15 cellular contexts compared by ENCODE assay signal in the genomic region with DNA sequence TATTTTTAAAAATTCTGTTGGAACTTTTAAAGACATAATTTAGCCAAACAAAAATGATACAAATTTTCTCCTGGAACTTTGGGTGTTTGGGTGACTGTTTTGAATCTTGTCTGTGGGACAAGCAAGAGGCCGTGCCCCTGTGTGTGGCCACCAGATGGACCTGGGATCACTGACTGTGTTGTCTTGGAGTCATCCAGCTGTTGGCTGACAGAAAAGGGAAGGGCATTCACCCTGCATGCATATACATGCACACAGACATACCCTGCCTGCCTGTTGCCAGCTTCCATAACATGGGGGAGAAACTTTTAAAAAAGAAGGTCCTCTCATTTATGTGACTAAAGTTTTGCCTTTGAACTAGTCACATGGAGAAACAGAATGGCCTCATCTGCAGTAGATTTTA.
DNase-seq lines count a peak whose midpoint lies in the region; ATAC-seq and TF ChIP-seq lines count a peak whose summit lies in the region.
"Had no signal": no experiment of that assay in that cellular context is flagged by ENCODE, and none has a peak within 500 bp of the region (broad histone marks: within the 10 kb centered on the region; RNA-seq: fewer than 3 reads in every experiment).

No MANE protein-coding gene starts in this region.

- TF ChIP-seq CTCF in GM12865 (IDR thresholded peaks at IDR 0.05; ENCODE audit: insufficient read depth, low read depth, low read length, missing control alignments): no peak

- H3K36me3 ChIP-seq in adipocyte (ENCODE audit: control insufficient read depth, insufficient read depth, low read length, severe bottlenecking): no peaks in the 10 kb centered on the region
- H3K36me3 ChIP-seq: breast epithelium had no signal

- H3K4me1 ChIP-seq in adipocyte (ENCODE audit: control insufficient read depth, insufficient read depth, low read length): peaks cover 17% of the 10 kb centered on the region
- H3K4me1 ChIP-seq: breast epithelium, parathyroid adenoma had no signal

- no peak overlapping the region for H3K4me3 ChIP-seq in GM12865 (ENCODE audit: low read depth, low read length)
- H3K4me3 ChIP-seq in adipocyte (ENCODE audit: low read length): no peak overlapping the region
- H3K4me3 ChIP-seq: breast epithelium had no signal

- in situ Hi-C loops in G401 (cut with HindIII; ENCODE audit: low sequenced_read_pairs): no loop called here

- H3K9me3 ChIP-seq in adipocyte (ENCODE audit: control insufficient read depth, low read length): no peaks in the 10 kb centered on the region
- H3K9me3 ChIP-seq: breast epithelium had no signal

- H3K9ac ChIP-seq in adipocyte (ENCODE audit: low read length): peak overlapping the region; percentile 34
- H3K9ac ChIP-seq: parathyroid adenoma had no signal

- ATAC-seq in GM19455 (IDR thresholded peaks at IDR 0.05; ENCODE audit: unreplicated experiment) (peak; percentile 24), HG02973 (IDR thresholded peaks at IDR 0.05; ENCODE audit: unreplicated experiment) (peak; percentile 25)
- ATAC-seq: activated CD8-positive, alpha-beta T cell treated with anti-CD3 and anti-CD28 coated beads for 36 hours had no signal

- DNase-seq in GM12865 (ENCODE audit: low read depth) (peak; percentile 19), adipocyte (ENCODE audit: low read depth) (no peak), ecto neural progenitor cell (ENCODE audit: low spot score) (no peak), SK-N-DZ (ENCODE audit: low spot score) (no peak), G401 (ENCODE audit: low spot score) (no peak)
- no peak for DNase-seq in activated T-cell treated with anti-CD3 and anti-CD28 coated beads, Interleukin-2, amount 50 U/mL, for 48 hours
- DNase-seq: activated CD8-positive, alpha-beta T cell treated with anti-CD3 and anti-CD28 coated beads for 36 hours; activated effector memory CD4-positive, alpha-beta T cell treated with anti-CD3 and anti-CD28 coated beads, Interleukin-2, amount 50 U/mL, for 16 hours; COR-L47; endodermal cell; NCI-H446 treated with DMSO at 0.1 percent for 48 hours had no signal

- no peaks in the 10 kb centered on the region for H3K27me3 ChIP-seq in adipocyte (replicated peaks; ENCODE audit: control insufficient read depth, insufficient read depth, low read length)
- H3K27me3 ChIP-seq: breast epithelium had no signal
